ENCODE assay signal across 16 cellular contexts in genomic region chr7:8113184-8113583, GRCh38.
A peak's percentile ranks its signal among the peaks of the same experiment; 100 is the strongest.
DNase-seq lines count a peak whose midpoint lies in the region; ATAC-seq, FAIRE-seq and TF ChIP-seq lines count a peak whose summit lies in the region.
"Had no signal": no experiment of that assay in that cellular context is flagged by ENCODE, and none has a peak within 500 bp of the region (broad histone marks: within the 10 kb centered on the region; RNA-seq: fewer than 3 reads in every experiment).

No MANE protein-coding gene starts in this region.

- peak; percentile 42 to 88 (median 58) for ATAC-seq in heart left ventricle
- no peak for ATAC-seq in HG03565 (IDR thresholded peaks at IDR 0.05; ENCODE audit: unreplicated experiment)

- WGBS in heart left ventricle, 4 donors: 56 to 69% (median 65%) methylated on average over 3 of the region's 3 CpGs

- no peak overlapping the region for H3K4me3 Mint-ChIP-seq in neural progenitor cell

- peaks cover 0 to 3% (median 0%) of the 10 kb centered on the region in 12 donors for H3K9me3 ChIP-seq in heart left ventricle
- H3K9me3 ChIP-seq in neural progenitor cell (ENCODE audit: low read depth): no peaks in the 10 kb centered on the region

- H3K9ac ChIP-seq in neural progenitor cell: no peak overlapping the region

- H3K9me3 Mint-ChIP-seq in neural progenitor cell: peaks cover 6% of the 10 kb centered on the region

- DNase-seq in G401 (ENCODE audit: low spot score) (peak; percentile 65), GM12891 (ENCODE audit: insufficient read length, low spot score) (no peak), heart left ventricle (peak in 2 of 5 donors; percentile 26 to 43), neural progenitor cell (ENCODE audit: low spot score) (no peak), NCI-H82 (lab: John Stamatoyannopoulos, UW) (no peak)
- DNase-seq in stimulated activated CD8-positive, alpha-beta memory T cell treated with anti-CD3 and anti-CD28 coated beads, Interleukin-4, amount 100 ng/mL, for 48 hours: no peak
- DNase-seq: Calu3; CD4-positive, alpha-beta memory T cell; KBM-7; NCI-H1436 treated with DMSO at 0.1 percent for 48 hours; NCI-H2081 treated with DMSO at 0.1 percent for 48 hours; NCI-H226; NCI-H526; NK-92 treated with Interleukin-12 subunit alpha and Interleukin-12 subunit beta, amount 100 ng/mL, for 24 hours; OCI-M1 had no signal

- in situ Hi-C loops in G401 (cut with HindIII; ENCODE audit: low sequenced_read_pairs): no loop called here

- no peaks in the 10 kb centered on the region for H3K36me3 Mint-ChIP-seq in neural progenitor cell

- intact Hi-C loops in heart left ventricle (cut with DNase I): no loop called here

- no peak overlapping the region for H3K4me3 ChIP-seq in heart left ventricle
- no peak overlapping the region for H3K4me3 ChIP-seq in neural progenitor cell

- no peak overlapping the region for H2AFZ ChIP-seq in neural progenitor cell (replicated peaks)

- H3K27me3 ChIP-seq in heart left ventricle (no peaks in the 10 kb centered on the region), neural progenitor cell (no peaks in the 10 kb centered on the region)

- peaks cover 0 to 12% (median 0%) of the 10 kb centered on the region in 9 donors for H3K36me3 ChIP-seq in heart left ventricle
- no peaks in the 10 kb centered on the region for H3K36me3 ChIP-seq in neural progenitor cell

- FAIRE-seq in GM12891 (lab: Jason Lieb, UNC): peak; percentile 50

- H4K20me1 ChIP-seq in neural progenitor cell (ENCODE audit: low read depth): no peaks in the 10 kb centered on the region

- H3K4me1 Mint-ChIP-seq in neural progenitor cell: peaks cover 6% of the 10 kb centered on the region

- H3K4me1 ChIP-seq in heart left ventricle: peaks cover 0 to 16% (median 0%) of the 10 kb centered on the region in 12 donors
- peaks cover 9% of the 10 kb centered on the region for H3K4me1 ChIP-seq in neural progenitor cell

- TF ChIP-seq POLR2A in GM12891 (IDR thresholded peaks at IDR 0.05; ENCODE audit: low read depth, low read length): no peak
- no peak for TF ChIP-seq POLR2A in heart left ventricle (IDR thresholded peaks at IDR 0.05)

- TF ChIP-seq CTCF in heart left ventricle (IDR thresholded peaks at IDR 0.05) (no peak), neural progenitor cell (IDR thresholded peaks at IDR 0.05) (no peak)

- peaks cover 3% of the 10 kb centered on the region for H3K27me3 Mint-ChIP-seq in neural progenitor cell (ENCODE audit: insufficient read depth, low read depth)
- H3K27me3 Mint-ChIP-seq: CD4-positive, alpha-beta memory T cell had no signal

- H3K79me2 ChIP-seq in neural progenitor cell (ENCODE audit: low read depth): no peaks in the 10 kb centered on the region

- no peak overlapping the region for H3K4me2 ChIP-seq in neural progenitor cell

- H3F3A ChIP-seq in neural progenitor cell (ENCODE audit: low read depth): peaks cover 7% of the 10 kb centered on the region

- H3K27ac Mint-ChIP-seq in neural progenitor cell: peak overlapping the region; percentile 60

- no peak overlapping the region for H3K27ac ChIP-seq in heart left ventricle
- no peak overlapping the region for H3K27ac ChIP-seq in neural progenitor cell

TF ChIP-seq in GM12891, 5 proteins besides CTCF, POLR2A, EP300 and RAD21:
- no peak for TF ChIP-seq POU2F2 (IDR thresholded peaks at IDR 0.05; ENCODE audit: low read depth, low read length)
- no peak for TF ChIP-seq PAX5 (IDR thresholded peaks at IDR 0.05; ENCODE audit: insufficient read depth, low read length, severe bottlenecking)
- no peak for TF ChIP-seq TAF1 (IDR thresholded peaks at IDR 0.05; ENCODE audit: low read depth, low read length)
- no peak for TF ChIP-seq SPI1 (IDR thresholded peaks at IDR 0.05; ENCODE audit: low read depth, low read length)
- TF ChIP-seq POLR2AphosphoS5 (IDR thresholded peaks at IDR 0.05; ENCODE audit: low read depth, low read length): no peak
